In the genomic region with DNA sequence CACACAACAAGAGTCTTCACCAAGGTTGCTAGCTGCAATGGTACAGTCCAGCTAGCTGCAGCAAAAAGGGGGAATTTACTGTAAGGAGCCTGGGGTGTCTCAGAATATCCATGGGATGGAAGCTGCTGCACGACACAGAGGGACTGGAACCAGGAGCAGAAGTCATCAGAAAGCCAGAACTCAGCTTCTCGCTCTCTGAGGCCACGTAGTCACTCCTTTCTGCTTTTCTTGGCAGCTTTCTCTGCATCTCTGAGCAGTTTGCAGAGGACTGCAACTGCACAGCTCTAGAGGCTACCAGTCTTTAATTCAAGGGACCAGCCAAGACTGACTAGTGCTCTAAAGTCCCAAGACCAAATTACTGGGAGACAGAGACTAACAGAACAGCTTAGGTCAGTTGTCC, we compare ENCODE assay signal across 35 cellular contexts. TPM values are rescaled to one million over a fixed set of nuclear protein-coding genes. Genes with fewer than 3 reads are reported as not detected.
"Had no signal": no experiment of that assay in that cellular context is flagged by ENCODE, and none has a peak within 500 bp of the region (broad histone marks: within the 10 kb centered on the region; RNA-seq: fewer than 3 reads in every experiment).

No MANE protein-coding gene starts in this region.

- H3K27ac ChIP-seq: adrenal gland, body of pancreas, breast epithelium, Peyer's patch, RWPE1 had no signal

- H3K36me3 ChIP-seq: adrenal gland, breast epithelium, MG63, Peyer's patch had no signal

- DNase-seq: activated CD4-positive, alpha-beta T cell treated with anti-CD3 and anti-CD28 coated beads, Interleukin-2, amount 10 ng/mL, durations not matched to agents 24 days and 14 days; activated CD4-positive, alpha-beta T cell treated with anti-CD3 and anti-CD28 coated beads, Interleukin-2, amount 50 U/mL, for 4 hours; activated gamma-delta T cell; activated T-cell treated with anti-CD3 and anti-CD28 coated beads, Interleukin-2, amount 50 U/mL, for 1 hour; adrenal gland; body of pancreas; Kasumi-1; MG63; NCI-H1048; NCI-H1105 treated with DMSO at 0.1 percent for 48 hours; NCI-H1436; NCI-H1694; NCI-H1930; NCI-H2081 treated with DMSO at 0.1 percent for 48 hours; NCI-H345; NCI-H524 treated with DMSO at 0.1 percent for 48 hours; NCI-H748 treated with DMSO at 0.1 percent for 48 hours; NK-92 treated with Interleukin-12 subunit alpha and Interleukin-12 subunit beta, amount 100 ng/mL, for 24 hours; PC-3; Peyer's patch; SIG-M5; SW 1271; T1000 had no signal

- H3K4me3 ChIP-seq: adrenal gland, body of pancreas, breast epithelium, MG63, Peyer's patch had no signal

- H3K9me3 ChIP-seq: adrenal gland, body of pancreas, breast epithelium, MG63, Peyer's patch had no signal

- H3K27me3 ChIP-seq: body of pancreas, breast epithelium, MG63, Peyer's patch had no signal

- ATAC-seq: activated CD8-positive, alpha-beta T cell treated with anti-CD3 and anti-CD28 coated beads for 36 hours; activated naive CD4-positive, alpha-beta T cell treated with anti-CD3 and anti-CD28 coated beads, Interleukin-2, amount 50 U/mL, for 72 hours; body of pancreas; PC-3; Right ventricle myocardium inferior had no signal

- H3K4me1 ChIP-seq: breast epithelium had no signal

RNA-seq across cellular contexts. Expression of gene IL10, which starts 27.0 kb away (rescaled TPM):
- total RNA-seq: astrocyte, NCI-H460, PC-3, SK-MEL-5 had no signal

RNA-seq across cellular contexts. Expression of gene IL19, which starts 28.7 kb away (rescaled TPM):
- total RNA-seq: activated CD4-positive, alpha-beta T cell treated with anti-CD3 and anti-CD28 coated beads, Interleukin-2, amount 10 ng/mL, durations not matched to agents 24 days and 14 days; activated CD8-positive, alpha-beta memory T cell treated with anti-CD3 and anti-CD28 coated beads for 36 hours; activated CD8-positive, alpha-beta T cell treated with anti-CD3 and anti-CD28 coated beads for 36 hours; activated naive CD4-positive, alpha-beta T cell treated with anti-CD3 and anti-CD28 coated beads, Interleukin-2, amount 50 U/mL, for 72 hours; activated T-helper 2 cell treated with anti-CD3 and anti-CD28 coated beads, Interferon-gamma antibody, Interleukin-2, Interleukin-4, amounts not matched to agents 10 μg/mL and 5 μg/mL and 100 μg/mL, durations not matched to agents 14 hours and 24 hours and 36 hours; adrenal gland; body of pancreas; breast epithelium; cardiac septum; NCI-H460; PC-3; Peyer's patch; Right ventricle myocardium inferior; T-helper 2 cell treated with Interferon-gamma antibody and Interleukin-4, amounts not matched to agents 100 ng/mL and 5 ng/mL, for 36 hours had no signal
